11 cellular contexts compared by ENCODE assay signal in the genomic region with DNA sequence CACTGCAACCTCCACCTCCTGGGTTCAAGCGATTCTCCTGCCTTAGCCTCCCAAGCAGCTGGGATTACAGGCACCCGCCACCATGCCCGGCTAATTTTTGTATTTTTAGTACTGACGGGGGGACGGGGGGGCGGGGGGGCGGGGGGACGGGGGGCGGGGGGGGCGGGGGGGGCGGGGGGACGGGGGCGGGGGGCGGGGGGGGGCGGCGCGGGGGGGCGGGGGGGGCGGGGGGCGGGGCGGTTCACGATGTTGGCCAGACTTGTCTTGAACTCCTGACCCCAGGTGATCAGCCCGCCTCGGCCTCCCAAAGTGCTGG. TPM values are rescaled to one million over a fixed set of nuclear protein-coding genes. Genes with fewer than 3 reads are reported as not detected.
A peak's percentile ranks its signal among the peaks of the same experiment; 100 is the strongest.
DNase-seq lines count a peak whose midpoint lies in the region; ATAC-seq, FAIRE-seq and TF ChIP-seq lines count a peak whose summit lies in the region.
"Not testable (repeated sequence)": the region's sequence is repeated elsewhere in the genome, so short reads cannot be mapped to it uniquely, and the experiment has no call there.
"Had no signal": no experiment of that assay in that cellular context is flagged by ENCODE, and none has a peak within 500 bp of the region (broad histone marks: within the 10 kb centered on the region; RNA-seq: fewer than 3 reads in every experiment).

No MANE protein-coding gene starts in this region.

- H3K18ac ChIP-seq in mesenchymal stem cell (ENCODE audit: low read depth in 1 of 2, low read length in 2 of 2): not testable (repeated sequence)

- peak overlapping the region; percentile 72 for H3K4me3 Mint-ChIP-seq in Calu3 (ENCODE audit: low read depth, unreplicated experiment)
- H3K4me3 Mint-ChIP-seq in activated CD4-positive, alpha-beta memory T cell treated with anti-CD3 and anti-CD28 coated beads, Interleukin-2, amount 10 ng/mL, durations not matched to agents 7 days and 5 days: peak overlapping the region; percentile 89

- H2AK5ac ChIP-seq in mesenchymal stem cell (ENCODE audit: low read length, severe bottlenecking): not testable (repeated sequence)

- DNase-seq in Calu3; MM.1S; activated CD4-positive, alpha-beta memory T cell treated with anti-CD3 and anti-CD28 coated beads, Interleukin-2, amount 10 ng/mL, durations not matched to agents 7 days and 5 days; bronchial epithelial cell (ENCODE audit: low read depth); foreskin fibroblast; mesenchymal stem cell; psoas muscle; upper lobe of left lung: not testable (repeated sequence)

- TF ChIP-seq POLR2A in upper lobe of left lung (IDR thresholded peaks at IDR 0.05): not testable (repeated sequence)

- BruUV-seq in Calu3 (replicated peaks; lab: Mats Ljungman, UMichigan): not testable (repeated sequence)

- H3K9ac ChIP-seq in MM.1S (ENCODE audit: low read length) (peak overlapping the region; percentile 96), mesenchymal stem cell (ENCODE audit: low read length) (peak overlapping the region; percentile 100)

- H3K9me3 Mint-ChIP-seq in Calu3 (ENCODE audit: low read depth, unreplicated experiment); activated CD4-positive, alpha-beta memory T cell treated with anti-CD3 and anti-CD28 coated beads, Interleukin-2, amount 10 ng/mL, durations not matched to agents 7 days and 5 days: not testable (repeated sequence)

- H4K20me1 ChIP-seq in MM.1S (ENCODE audit: insufficient read depth, low read length): not testable (repeated sequence)

- peaks cover 41% of the 10 kb centered on the region; the same call in 1 of the 2 replicates for H3K79me2 ChIP-seq in MM.1S (ENCODE audit: low read length)

- H4K8ac ChIP-seq in mesenchymal stem cell (ENCODE audit: low read length): peak overlapping the region; percentile 84

- H3K4me2 ChIP-seq in MM.1S (ENCODE audit: low read depth, low read length) (peak overlapping the region; percentile 97; the same call in 1 of the 2 replicates), mesenchymal stem cell (ENCODE audit: low read length, poor library complexity, severe bottlenecking) (peak overlapping the region; percentile 50)

- not testable (repeated sequence) for H3K9me2 ChIP-seq in MM.1S (replicated peaks; ENCODE audit: insufficient read depth, low read length)

- H3K27ac Mint-ChIP-seq in Calu3 (ENCODE audit: unreplicated experiment): peak overlapping the region; percentile 66
- H3K27ac Mint-ChIP-seq in activated CD4-positive, alpha-beta memory T cell treated with anti-CD3 and anti-CD28 coated beads, Interleukin-2, amount 10 ng/mL, durations not matched to agents 7 days and 5 days: peak overlapping the region; percentile 75

- WGBS in mesenchymal stem cell: 0% methylated on average over 2 of the region's 24 CpGs
- 7 to 14% (median 11%) methylated on average over 6 to 17 of the region's 24 CpGs for WGBS in psoas muscle, 3 donors
- WGBS in upper lobe of left lung, 2 donors: 39% methylated on average over 4 of the region's 24 CpGs; no CpG with 5 or more reads in 1 of the 2 donors

- not testable (repeated sequence) for FAIRE-seq in bronchial epithelial cell (lab: Jason Lieb, UNC)

- peaks cover 14% of the 10 kb centered on the region for H3K36me3 ChIP-seq in MM.1S (replicated peaks; ENCODE audit: insufficient read depth, low read length)
- not testable (repeated sequence) for H3K36me3 ChIP-seq in bronchial epithelial cell (ENCODE audit: control insufficient read depth, insufficient read depth, low read length); mesenchymal stem cell (ENCODE audit: control insufficient read depth in 1 of 2, insufficient read depth in 2 of 2, low read depth in 1 of 2, low read length in 2 of 2); psoas muscle (ENCODE audit: insufficient read depth in 1 of 2, low read depth in 1 of 2)
- H3K36me3 ChIP-seq in upper lobe of left lung: peaks cover 7 to 18% (median 12%) of the 10 kb centered on the region in 4 donors

- intact Hi-C loops in Calu3 (cut with micrococcal nuclease; ENCODE audit: unreplicated experiment); psoas muscle (cut with DNase I): not testable (repeated sequence)

- peak overlapping the region; percentile 91 for H2AFZ ChIP-seq in MM.1S (ENCODE audit: low read length)
- not testable (repeated sequence) for H2AFZ ChIP-seq in mesenchymal stem cell (ENCODE audit: low read depth, low read length)

- CTCF ChIA-PET in Calu3 (lab: Charles Lee): not testable (repeated sequence)
- CTCF ChIA-PET in activated CD4-positive, alpha-beta memory T cell treated with anti-CD3 and anti-CD28 coated beads, Interleukin-2, amount 10 ng/mL, durations not matched to agents 7 days and 5 days (lab: Charles Lee): interaction anchor here (5.2 kb wide), 1 partner anchor 260 kb away, joined by 33 read pairs; no protein-coding TSS in a partner anchor

- H3K14ac ChIP-seq in mesenchymal stem cell (ENCODE audit: low read length in 2 of 2): not testable (repeated sequence)

- H3K79me1 ChIP-seq in mesenchymal stem cell (replicated peaks; ENCODE audit: low read length, poor library complexity, severe bottlenecking): peaks cover 10% of the 10 kb centered on the region

- not testable (repeated sequence) for H3K4ac ChIP-seq in mesenchymal stem cell (ENCODE audit: low read depth in 1 of 2, low read length in 2 of 2)

- peaks cover 40% of the 10 kb centered on the region for H3K36me3 Mint-ChIP-seq in Calu3 (ENCODE audit: insufficient read depth, unreplicated experiment)
- peaks cover 27% of the 10 kb centered on the region for H3K36me3 Mint-ChIP-seq in activated CD4-positive, alpha-beta memory T cell treated with anti-CD3 and anti-CD28 coated beads, Interleukin-2, amount 10 ng/mL, durations not matched to agents 7 days and 5 days (ENCODE audit: low read depth)

- peaks cover 24% of the 10 kb centered on the region for H3K4me1 Mint-ChIP-seq in Calu3 (ENCODE audit: low read depth, unreplicated experiment)
- H3K4me1 Mint-ChIP-seq in activated CD4-positive, alpha-beta memory T cell treated with anti-CD3 and anti-CD28 coated beads, Interleukin-2, amount 10 ng/mL, durations not matched to agents 7 days and 5 days: peaks cover 20% of the 10 kb centered on the region

- not testable (repeated sequence) for TF ChIP-seq CTCF in Calu3 (IDR thresholded peaks at IDR 0.05; ENCODE audit: unreplicated experiment); MM.1S (IDR thresholded peaks at IDR 0.05; ENCODE audit: low read length); bronchial epithelial cell (IDR thresholded peaks at IDR 0.05; ENCODE audit: insufficient read depth, low read length, severe bottlenecking); foreskin fibroblast (IDR thresholded peaks at IDR 0.05; ENCODE audit: low read depth, low read length); psoas muscle (IDR thresholded peaks at IDR 0.05); upper lobe of left lung (IDR thresholded peaks at IDR 0.05)

- POLR2A ChIA-PET in activated CD4-positive, alpha-beta memory T cell treated with anti-CD3 and anti-CD28 coated beads, Interleukin-2, amount 10 ng/mL, durations not matched to agents 7 days and 5 days (lab: Charles Lee): not testable (repeated sequence)

- ATAC-seq in psoas muscle: peak in 2 of 4 donors; percentile 42 to 62
- ATAC-seq in upper lobe of left lung (ENCODE audit: low FRiP score in 2 of 2): not testable (repeated sequence)

- not testable (repeated sequence) for H3K23ac ChIP-seq in mesenchymal stem cell (ENCODE audit: low read length in 2 of 2)

- not testable (repeated sequence) for H2BK15ac ChIP-seq in mesenchymal stem cell (ENCODE audit: low read depth, poor library complexity, severe bottlenecking)

- not testable (repeated sequence) for H3K9me3 ChIP-seq in MM.1S (replicated peaks; ENCODE audit: insufficient read depth, low read length); mesenchymal stem cell (ENCODE audit: control insufficient read depth, low read length); psoas muscle; upper lobe of left lung

- H3K4me1 ChIP-seq in MM.1S (ENCODE audit: low read length) (peaks cover 13% of the 10 kb centered on the region; the same call in 1 of the 2 replicates), psoas muscle (peaks cover 11% of the 10 kb centered on the region), upper lobe of left lung (peaks cover 12 to 19% (median 13%) of the 10 kb centered on the region in 4 donors)
- not testable (repeated sequence) for H3K4me1 ChIP-seq in mesenchymal stem cell (ENCODE audit: control insufficient read depth, insufficient read depth, low read depth, low read length)

- H4K91ac ChIP-seq in mesenchymal stem cell (ENCODE audit: low read length): peak overlapping the region; percentile 52

- H2BK120ac ChIP-seq in mesenchymal stem cell (ENCODE audit: low read depth, low read length): not testable (repeated sequence)

- not testable (repeated sequence) for TF ChIP-seq EP300 in upper lobe of left lung (IDR thresholded peaks at IDR 0.05)

- not testable (repeated sequence) for H2BK5ac ChIP-seq in mesenchymal stem cell (ENCODE audit: low read depth, low read length, poor library complexity, severe bottlenecking)

- not testable (repeated sequence) for H3K27me3 ChIP-seq in MM.1S (replicated peaks; ENCODE audit: insufficient read depth, low read length); bronchial epithelial cell (ENCODE audit: control insufficient read depth, insufficient read depth, low read length); mesenchymal stem cell (ENCODE audit: control insufficient read depth in 1 of 2, insufficient read depth in 1 of 2, low read length in 2 of 2); psoas muscle (ENCODE audit: insufficient read depth in 3 of 3, low read length in 2 of 3); upper lobe of left lung

- H3K4me3 ChIP-seq in MM.1S (ENCODE audit: low read length) (peak overlapping the region; percentile 99), bronchial epithelial cell (ENCODE audit: low read depth, low read length) (peak overlapping the region; percentile 99), foreskin fibroblast (ENCODE audit: low read depth in 1 of 2, low read length in 2 of 2) (peak overlapping the region; percentile 68 to 99), mesenchymal stem cell (ENCODE audit: insufficient read depth in 1 of 2, low read depth in 1 of 2, low read length in 2 of 2) (peak overlapping the region; percentile 85 to 100), psoas muscle (peak overlapping the region; percentile 74), upper lobe of left lung (peak overlapping the region; percentile 83 to 97 (median 89))

- H3F3A ChIP-seq in MM.1S (ENCODE audit: insufficient read depth, low read length): not testable (repeated sequence)

- H3K27ac ChIP-seq in MM.1S (ENCODE audit: low read length): peak overlapping the region; percentile 72; the same call in 1 of the 2 replicates
- peak overlapping the region; percentile 40 for H3K27ac ChIP-seq in mesenchymal stem cell (ENCODE audit: low read length, poor library complexity, severe bottlenecking)
- peak overlapping the region; percentile 79 for H3K27ac ChIP-seq in psoas muscle
- H3K27ac ChIP-seq in upper lobe of left lung: peak overlapping the region; percentile 88 to 94 (median 90)

- not testable (repeated sequence) for H2BK12ac ChIP-seq in mesenchymal stem cell (ENCODE audit: low read length in 2 of 2)

- peaks cover 16% of the 10 kb centered on the region for H3K27me3 Mint-ChIP-seq in Calu3 (ENCODE audit: unreplicated experiment)
- not testable (repeated sequence) for H3K27me3 Mint-ChIP-seq in activated CD4-positive, alpha-beta memory T cell treated with anti-CD3 and anti-CD28 coated beads, Interleukin-2, amount 10 ng/mL, durations not matched to agents 7 days and 5 days

RNA-seq across cellular contexts. Expression of a gene that starts 0.4 kb away (rescaled TPM):
- total RNA-seq in Calu3 (2022) (59.5 and 64.1 TPM in 2 replicates), bronchial epithelial cell (21.6 and 25.1 TPM in 2 replicates), psoas muscle (10 to 100 TPM in 3 of 4 donors, 1 to 10 TPM in 1; 9.1 to 17.3 (median 14.4) TPM), upper lobe of left lung (10 to 100 TPM; 10.1 to 31.0 (median 17.9) TPM)
- 10 to 100 TPM; 33.8 to 35.3 TPM for total RNA-seq in activated CD4-positive, alpha-beta memory T cell treated with anti-CD3 and anti-CD28 coated beads, Interleukin-2, amount 10 ng/mL, durations not matched to agents 7 days and 5 days
- 14.2 TPM for polyA plus RNA-seq in mesenchymal stem cell (2013, experiment 1 of 2)
- 14.2 TPM for polyA plus RNA-seq in mesenchymal stem cell (2013, experiment 2 of 2)
- 10 to 100 TPM; 13.9 to 23.6 (median 18.9) TPM for polyA plus RNA-seq in psoas muscle

RNA-seq across cellular contexts. Expression of a gene that starts 21.1 kb away (rescaled TPM):
- total RNA-seq in Calu3 (2022): not detected in 2 replicates
- total RNA-seq in activated CD4-positive, alpha-beta memory T cell treated with anti-CD3 and anti-CD28 coated beads, Interleukin-2, amount 10 ng/mL, durations not matched to agents 7 days and 5 days: not detected
- not detected in 2 replicates for total RNA-seq in bronchial epithelial cell
- polyA plus RNA-seq in mesenchymal stem cell (2013, experiment 1 of 2): not detected
- not detected for polyA plus RNA-seq in mesenchymal stem cell (2013, experiment 2 of 2)
- not detected for total RNA-seq in psoas muscle
- polyA plus RNA-seq in psoas muscle: not detected
- total RNA-seq in upper lobe of left lung: not detected
- total RNA-seq: HT-29, left ventricle myocardium superior, SK-MEL-5 had no signal

RNA-seq across cellular contexts. Expression of a gene that starts 40.5 kb away (rescaled TPM):
- 29.5 and 32.0 TPM in 2 replicates for total RNA-seq in Calu3 (2022)
- 100 to 1,000 TPM; 116 to 119 TPM for total RNA-seq in activated CD4-positive, alpha-beta memory T cell treated with anti-CD3 and anti-CD28 coated beads, Interleukin-2, amount 10 ng/mL, durations not matched to agents 7 days and 5 days
- 6.8 and 7.6 TPM in 2 replicates for total RNA-seq in bronchial epithelial cell
- polyA plus RNA-seq in mesenchymal stem cell (2013, experiment 1 of 2): 4.6 TPM
- polyA plus RNA-seq in mesenchymal stem cell (2013, experiment 2 of 2): 4.8 TPM
- 100 to 1,000 TPM in 2 of 4 donors, 10 to 100 TPM in 2; 73.2 to 202 (median 93.0) TPM for total RNA-seq in psoas muscle
- polyA plus RNA-seq in psoas muscle: 100 to 1,000 TPM; 135 to 308 (median 144) TPM
- total RNA-seq in upper lobe of left lung: 10 to 100 TPM; 14.7 to 27.5 (median 22.3) TPM
